ENCODE assay signal across 23 cellular contexts in the genomic region with DNA sequence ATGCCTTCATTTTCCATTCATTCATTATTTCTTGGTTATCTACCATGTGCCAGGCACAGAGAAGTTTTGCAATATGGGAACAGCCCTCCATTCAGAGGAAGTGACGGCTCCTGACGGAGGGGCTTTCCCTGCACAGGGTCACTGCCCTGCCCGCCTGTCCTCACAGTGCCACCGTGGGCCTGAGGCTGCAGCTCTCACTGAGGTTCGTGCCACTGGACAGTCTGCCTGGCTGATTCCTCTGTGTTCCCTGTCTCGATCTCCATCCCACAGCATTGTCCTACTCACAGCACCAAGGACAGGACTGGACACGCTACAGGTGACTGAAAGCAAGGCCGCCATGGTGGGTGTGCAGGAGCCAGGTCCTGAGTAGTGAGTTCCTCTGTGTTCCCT.
DNase-seq lines count a peak whose midpoint lies in the region; ATAC-seq, FAIRE-seq and TF ChIP-seq lines count a peak whose summit lies in the region.
"Had no signal": no experiment of that assay in that cellular context is flagged by ENCODE, and none has a peak within 500 bp of the region (broad histone marks: within the 10 kb centered on the region; RNA-seq: fewer than 3 reads in every experiment).

No MANE protein-coding gene starts in this region.

- H3K36me3 Mint-ChIP-seq in osteocyte (ENCODE audit: unreplicated experiment): no peaks in the 10 kb centered on the region
- H3K36me3 Mint-ChIP-seq: CD8-positive, alpha-beta T cell had no signal

- DNase-seq in bronchial epithelial cell (ENCODE audit: low read depth) (peak; percentile 26), islet precursor cell (peak; percentile 35), osteocyte (ENCODE audit: extremely low spot score, unreplicated experiment) (peak; percentile 68), caudate nucleus (lab: John Stamatoyannopoulos, UW) (no peak), SIG-M5 (lab: John Stamatoyannopoulos, UW) (no peak)
- DNase-seq: Caco-2; CD8-positive, alpha-beta T cell; GF-D8; GOT3; HCEC 1CT; MM.1S; NCI-H1048; NCI-H1417; NCI-H1694 treated with DMSO at 0.1 percent for 48 hours; NCI-H2081; NCI-H2227 treated with DMSO at 0.1 percent for 48 hours; Right ventricle myocardium superior; RPMI8226 had no signal

- no peak overlapping the region for H3K9ac ChIP-seq in BLaER1 treated with 17β-estradiol and CSF1 and Interleukin-3, amounts not matched to agents 10 nM and 100 nM
- H3K9ac ChIP-seq: KMS-11 had no signal

- ATAC-seq in HG03175 (IDR thresholded peaks at IDR 0.05; ENCODE audit: unreplicated experiment): no peak
- ATAC-seq: CD8-positive, alpha-beta T cell had no signal

- no peaks in the 10 kb centered on the region for H3K27me3 ChIP-seq in BLaER1 treated with 17β-estradiol and CSF1 and Interleukin-3, amounts not matched to agents 10 nM and 100 nM
- H3K27me3 ChIP-seq in bronchial epithelial cell (ENCODE audit: control insufficient read depth, insufficient read depth, low read length): no peaks in the 10 kb centered on the region

- H3K4me1 ChIP-seq in BLaER1 treated with 17β-estradiol and CSF1 and Interleukin-3, amounts not matched to agents 10 nM and 100 nM: peaks cover 50 to 83% (median 65%) of the 10 kb centered on the region in 10 experiments
- H3K4me1 ChIP-seq: Caco-2 had no signal

- no peak overlapping the region for H3K4me3 Mint-ChIP-seq in osteocyte (ENCODE audit: unreplicated experiment)
- H3K4me3 Mint-ChIP-seq: CD8-positive, alpha-beta T cell; IgD-negative memory B cell had no signal

- no peaks in the 10 kb centered on the region for H4K20me1 ChIP-seq in BLaER1 treated with 17β-estradiol and CSF1 and Interleukin-3, amounts not matched to agents 10 nM and 100 nM

- no peaks in the 10 kb centered on the region for H3K36me3 ChIP-seq in BLaER1 treated with 17β-estradiol and CSF1 and Interleukin-3, amounts not matched to agents 10 nM and 100 nM
- H3K36me3 ChIP-seq in bronchial epithelial cell (ENCODE audit: control insufficient read depth, insufficient read depth, low read length): no peaks in the 10 kb centered on the region

- H3K27ac ChIP-seq in BLaER1 treated with 17β-estradiol and CSF1 and Interleukin-3, amounts not matched to agents 10 nM and 100 nM: no peak overlapping the region
- H3K27ac ChIP-seq in caudate nucleus (ENCODE audit: low read depth, low read length): no peak overlapping the region
- H3K27ac ChIP-seq: KMS-11 had no signal

- H3K4me1 Mint-ChIP-seq in osteocyte (ENCODE audit: unreplicated experiment): peaks cover 21% of the 10 kb centered on the region
- H3K4me1 Mint-ChIP-seq: IgD-negative memory B cell had no signal

- no peak overlapping the region for H3K4me3 ChIP-seq in BLaER1 treated with 17β-estradiol and CSF1 and Interleukin-3, amounts not matched to agents 10 nM and 100 nM
- no peak overlapping the region for H3K4me3 ChIP-seq in bronchial epithelial cell (ENCODE audit: low read depth, low read length)

- TF ChIP-seq CTCF in bronchial epithelial cell (IDR thresholded peaks at IDR 0.05; ENCODE audit: insufficient read depth, low read length, severe bottlenecking): no peak
- no peak for TF ChIP-seq CTCF in osteocyte (IDR thresholded peaks at IDR 0.05)

- no peak for FAIRE-seq in bronchial epithelial cell (lab: Jason Lieb, UNC)
- FAIRE-seq: GM12891 had no signal

- H3K9me3 Mint-ChIP-seq in osteocyte (ENCODE audit: unreplicated experiment): no peaks in the 10 kb centered on the region
- H3K9me3 Mint-ChIP-seq: CD8-positive, alpha-beta T cell had no signal

- no peaks in the 10 kb centered on the region for H3K27me3 Mint-ChIP-seq in osteocyte (ENCODE audit: unreplicated experiment)
- H3K27me3 Mint-ChIP-seq: IgD-negative memory B cell had no signal

- peak overlapping the region; percentile 36 to 78 (median 66) for H3K4me2 ChIP-seq in BLaER1 treated with 17β-estradiol and CSF1 and Interleukin-3, amounts not matched to agents 10 nM and 100 nM
- H3K4me2 ChIP-seq: KMS-11 had no signal

- H3K27ac Mint-ChIP-seq in osteocyte (ENCODE audit: unreplicated experiment): no peak overlapping the region
- H3K27ac Mint-ChIP-seq: CD8-positive, alpha-beta T cell; IgD-negative memory B cell had no signal

- H3K9me3 ChIP-seq in BLaER1 treated with 17β-estradiol and CSF1 and Interleukin-3, amounts not matched to agents 10 nM and 100 nM (replicated peaks in 1 of 11): peaks cover 0 to 26% (median 0%) of the 10 kb centered on the region in 11 experiments; a peak in 8 of 22 replicates
- H3K9me3 ChIP-seq: Caco-2 had no signal

Comparison
In these comparisons a context has a peak if more than half of its experiments do, and no peak if none do; other contexts are left out.
1. DNase-seq: peak in bronchial epithelial cell (single experiment), islet precursor cell (single experiment) and osteocyte (single experiment); none in caudate nucleus (0 of 61) and SIG-M5 (single experiment).